In the genomic region with DNA sequence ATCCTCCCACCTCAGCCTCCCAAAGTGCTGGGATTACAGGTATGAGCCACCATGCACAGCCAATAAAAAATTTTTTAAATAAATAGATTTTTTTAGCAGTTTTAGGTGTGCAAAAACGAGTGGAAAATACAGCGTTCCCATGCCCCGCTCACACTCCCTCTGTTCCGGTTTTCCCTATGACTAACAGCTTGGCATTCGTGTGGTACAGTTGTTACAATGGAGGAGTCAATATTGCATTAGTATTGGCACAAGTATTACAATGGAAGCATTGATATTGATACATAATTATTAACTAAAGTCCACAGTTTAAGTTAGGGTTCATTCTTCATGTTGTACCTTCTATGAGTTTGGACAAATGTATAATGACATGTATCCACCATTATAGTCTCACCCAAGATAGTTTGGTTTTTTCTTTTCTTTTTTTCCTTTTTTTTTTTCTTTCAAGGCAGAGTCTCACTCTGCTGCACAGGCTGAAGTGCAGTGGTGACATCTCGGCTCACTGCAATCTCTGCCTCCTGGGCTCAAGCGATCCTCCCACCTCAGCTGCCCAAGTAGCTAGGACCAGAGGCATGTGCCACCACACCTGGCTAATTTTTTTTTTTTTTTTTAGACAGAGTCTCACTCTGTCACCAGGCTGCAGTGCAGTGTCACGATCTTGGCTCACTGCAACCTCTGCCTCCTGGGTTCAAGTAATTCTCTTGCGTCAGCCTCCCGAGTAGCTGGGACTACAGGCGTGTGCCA, we compare ENCODE assay signal across 3 cellular contexts.
TF ChIP-seq lines count a peak whose summit lies in the region.

No MANE protein-coding gene starts in this region.

TF ChIP-seq in HEK293, 187 proteins besides CTCF, POLR2A, EP300 and RAD21:
- TF ChIP-seq, protein P1, sequence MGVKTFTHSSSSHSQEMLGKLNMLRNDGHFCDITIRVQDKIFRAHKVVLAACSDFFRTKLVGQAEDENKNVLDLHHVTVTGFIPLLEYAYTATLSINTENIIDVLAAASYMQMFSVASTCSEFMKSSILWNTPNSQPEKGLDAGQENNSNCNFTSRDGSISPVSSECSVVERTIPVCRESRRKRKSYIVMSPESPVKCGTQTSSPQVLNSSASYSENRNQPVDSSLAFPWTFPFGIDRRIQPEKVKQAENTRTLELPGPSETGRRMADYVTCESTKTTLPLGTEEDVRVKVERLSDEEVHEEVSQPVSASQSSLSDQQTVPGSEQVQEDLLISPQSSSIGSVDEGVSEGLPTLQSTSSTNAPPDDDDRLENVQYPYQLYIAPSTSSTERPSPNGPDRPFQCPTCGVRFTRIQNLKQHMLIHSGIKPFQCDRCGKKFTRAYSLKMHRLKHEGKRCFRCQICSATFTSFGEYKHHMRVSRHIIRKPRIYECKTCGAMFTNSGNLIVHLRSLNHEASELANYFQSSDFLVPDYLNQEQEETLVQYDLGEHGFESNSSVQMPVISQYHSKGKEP (tag by site-specific recombination; IDR thresholded peaks at IDR 0.05): no peak
- TF ChIP-seq, protein P2, sequence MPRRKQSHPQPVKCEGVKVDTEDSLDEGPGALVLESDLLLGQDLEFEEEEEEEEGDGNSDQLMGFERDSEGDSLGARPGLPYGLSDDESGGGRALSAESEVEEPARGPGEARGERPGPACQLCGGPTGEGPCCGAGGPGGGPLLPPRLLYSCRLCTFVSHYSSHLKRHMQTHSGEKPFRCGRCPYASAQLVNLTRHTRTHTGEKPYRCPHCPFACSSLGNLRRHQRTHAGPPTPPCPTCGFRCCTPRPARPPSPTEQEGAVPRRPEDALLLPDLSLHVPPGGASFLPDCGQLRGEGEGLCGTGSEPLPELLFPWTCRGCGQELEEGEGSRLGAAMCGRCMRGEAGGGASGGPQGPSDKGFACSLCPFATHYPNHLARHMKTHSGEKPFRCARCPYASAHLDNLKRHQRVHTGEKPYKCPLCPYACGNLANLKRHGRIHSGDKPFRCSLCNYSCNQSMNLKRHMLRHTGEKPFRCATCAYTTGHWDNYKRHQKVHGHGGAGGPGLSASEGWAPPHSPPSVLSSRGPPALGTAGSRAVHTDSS (tag by site-specific recombination; IDR thresholded peaks at IDR 0.05): no peak
- 0 out of 2 replicates have a peak, but pooled peaks have one; percentile 7 for TF ChIP-seq EGR2 (tag by site-specific recombination; IDR thresholded peaks at IDR 0.05; ENCODE audit: low read depth)

TF ChIP-seq in WTC11, 78 proteins besides CTCF, POLR2A, EP300 and RAD21:
- TF ChIP-seq GABPB1 (CRISPR knock-in tag; IDR thresholded peaks at IDR 0.05) (peak; percentile 87), TEAD4 (CRISPR knock-in tag; IDR thresholded peaks at IDR 0.05) (no peak), FOXP1 (CRISPR knock-in tag; IDR thresholded peaks at IDR 0.05; ENCODE audit: borderline replicate concordance) (no peak)
TF ChIP-seq in WTC11: peak in this region for 1.

TF ChIP-seq in HepG2, 621 proteins besides CTCF, POLR2A, EP300 and RAD21 (continues in another document):
- no peak for TF ChIP-seq TAF15 (IDR thresholded peaks at IDR 0.05; ENCODE audit: low read depth, low read length, poor library complexity, severe bottlenecking)
- TF ChIP-seq, protein P3, sequence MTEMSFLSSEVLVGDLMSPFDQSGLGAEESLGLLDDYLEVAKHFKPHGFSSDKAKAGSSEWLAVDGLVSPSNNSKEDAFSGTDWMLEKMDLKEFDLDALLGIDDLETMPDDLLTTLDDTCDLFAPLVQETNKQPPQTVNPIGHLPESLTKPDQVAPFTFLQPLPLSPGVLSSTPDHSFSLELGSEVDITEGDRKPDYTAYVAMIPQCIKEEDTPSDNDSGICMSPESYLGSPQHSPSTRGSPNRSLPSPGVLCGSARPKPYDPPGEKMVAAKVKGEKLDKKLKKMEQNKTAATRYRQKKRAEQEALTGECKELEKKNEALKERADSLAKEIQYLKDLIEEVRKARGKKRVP (CRISPR knock-in tag; IDR thresholded peaks at IDR 0.05): peak in 1 of 2 experiments; percentile 92; a peak in 3 of 4 replicates
- 0 out of 2 replicates have a peak, but pooled peaks have one; percentile 0 for TF ChIP-seq CBX5 (CRISPR knock-in tag; IDR thresholded peaks at IDR 0.05; ENCODE audit: borderline replicate concordance)
- TF ChIP-seq FOXP1 (IDR thresholded peaks at IDR 0.05): no peak
- TF ChIP-seq FOXP1 (CRISPR knock-in tag; IDR thresholded peaks at IDR 0.05): peak; percentile 37; the same call in 1 of the 2 replicates
- 0 out of 2 replicates have a peak, but pooled peaks have one; percentile 4 for TF ChIP-seq HNF4G (IDR thresholded peaks at IDR 0.05; ENCODE audit: borderline replicate concordance, low read depth, low read length)
- no peak for TF ChIP-seq HNF4G (CRISPR knock-in tag; IDR thresholded peaks at IDR 0.05; ENCODE audit: borderline replicate concordance, low read depth)
- TF ChIP-seq NFIC (IDR thresholded peaks at IDR 0.05; ENCODE audit: low read length): 0 out of 2 replicates have a peak, but pooled peaks have one; percentile 45
- TF ChIP-seq FOSL1 (CRISPR knock-in tag; IDR thresholded peaks at IDR 0.05; ENCODE audit: borderline replicate concordance): peak; percentile 67; the same call in 1 of the 2 replicates
- TF ChIP-seq, protein P4, sequence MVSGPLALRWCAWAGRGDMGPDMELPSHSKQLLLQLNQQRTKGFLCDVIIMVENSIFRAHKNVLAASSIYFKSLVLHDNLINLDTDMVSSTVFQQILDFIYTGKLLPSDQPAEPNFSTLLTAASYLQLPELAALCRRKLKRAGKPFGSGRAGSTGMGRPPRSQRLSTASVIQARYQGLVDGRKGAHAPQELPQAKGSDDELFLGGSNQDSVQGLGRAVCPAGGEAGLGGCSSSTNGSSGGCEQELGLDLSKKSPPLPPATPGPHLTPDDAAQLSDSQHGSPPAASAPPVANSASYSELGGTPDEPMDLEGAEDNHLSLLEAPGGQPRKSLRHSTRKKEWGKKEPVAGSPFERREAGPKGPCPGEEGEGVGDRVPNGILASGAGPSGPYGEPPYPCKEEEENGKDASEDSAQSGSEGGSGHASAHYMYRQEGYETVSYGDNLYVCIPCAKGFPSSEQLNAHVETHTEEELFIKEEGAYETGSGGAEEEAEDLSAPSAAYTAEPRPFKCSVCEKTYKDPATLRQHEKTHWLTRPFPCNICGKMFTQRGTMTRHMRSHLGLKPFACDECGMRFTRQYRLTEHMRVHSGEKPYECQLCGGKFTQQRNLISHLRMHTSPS (CRISPR knock-in tag; IDR thresholded peaks at IDR 0.05; ENCODE audit: low read depth): peak; percentile 79
- TF ChIP-seq, protein P5, sequence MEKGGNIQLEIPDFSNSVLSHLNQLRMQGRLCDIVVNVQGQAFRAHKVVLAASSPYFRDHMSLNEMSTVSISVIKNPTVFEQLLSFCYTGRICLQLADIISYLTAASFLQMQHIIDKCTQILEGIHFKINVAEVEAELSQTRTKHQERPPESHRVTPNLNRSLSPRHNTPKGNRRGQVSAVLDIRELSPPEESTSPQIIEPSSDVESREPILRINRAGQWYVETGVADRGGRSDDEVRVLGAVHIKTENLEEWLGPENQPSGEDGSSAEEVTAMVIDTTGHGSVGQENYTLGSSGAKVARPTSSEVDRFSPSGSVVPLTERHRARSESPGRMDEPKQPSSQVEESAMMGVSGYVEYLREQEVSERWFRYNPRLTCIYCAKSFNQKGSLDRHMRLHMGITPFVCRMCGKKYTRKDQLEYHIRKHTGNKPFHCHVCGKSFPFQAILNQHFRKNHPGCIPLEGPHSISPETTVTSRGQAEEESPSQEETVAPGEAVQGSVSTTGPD (CRISPR knock-in tag; IDR thresholded peaks at IDR 0.05): 0 out of 2 replicates have a peak, but pooled peaks have one; percentile 13
- TF ChIP-seq, protein P6, sequence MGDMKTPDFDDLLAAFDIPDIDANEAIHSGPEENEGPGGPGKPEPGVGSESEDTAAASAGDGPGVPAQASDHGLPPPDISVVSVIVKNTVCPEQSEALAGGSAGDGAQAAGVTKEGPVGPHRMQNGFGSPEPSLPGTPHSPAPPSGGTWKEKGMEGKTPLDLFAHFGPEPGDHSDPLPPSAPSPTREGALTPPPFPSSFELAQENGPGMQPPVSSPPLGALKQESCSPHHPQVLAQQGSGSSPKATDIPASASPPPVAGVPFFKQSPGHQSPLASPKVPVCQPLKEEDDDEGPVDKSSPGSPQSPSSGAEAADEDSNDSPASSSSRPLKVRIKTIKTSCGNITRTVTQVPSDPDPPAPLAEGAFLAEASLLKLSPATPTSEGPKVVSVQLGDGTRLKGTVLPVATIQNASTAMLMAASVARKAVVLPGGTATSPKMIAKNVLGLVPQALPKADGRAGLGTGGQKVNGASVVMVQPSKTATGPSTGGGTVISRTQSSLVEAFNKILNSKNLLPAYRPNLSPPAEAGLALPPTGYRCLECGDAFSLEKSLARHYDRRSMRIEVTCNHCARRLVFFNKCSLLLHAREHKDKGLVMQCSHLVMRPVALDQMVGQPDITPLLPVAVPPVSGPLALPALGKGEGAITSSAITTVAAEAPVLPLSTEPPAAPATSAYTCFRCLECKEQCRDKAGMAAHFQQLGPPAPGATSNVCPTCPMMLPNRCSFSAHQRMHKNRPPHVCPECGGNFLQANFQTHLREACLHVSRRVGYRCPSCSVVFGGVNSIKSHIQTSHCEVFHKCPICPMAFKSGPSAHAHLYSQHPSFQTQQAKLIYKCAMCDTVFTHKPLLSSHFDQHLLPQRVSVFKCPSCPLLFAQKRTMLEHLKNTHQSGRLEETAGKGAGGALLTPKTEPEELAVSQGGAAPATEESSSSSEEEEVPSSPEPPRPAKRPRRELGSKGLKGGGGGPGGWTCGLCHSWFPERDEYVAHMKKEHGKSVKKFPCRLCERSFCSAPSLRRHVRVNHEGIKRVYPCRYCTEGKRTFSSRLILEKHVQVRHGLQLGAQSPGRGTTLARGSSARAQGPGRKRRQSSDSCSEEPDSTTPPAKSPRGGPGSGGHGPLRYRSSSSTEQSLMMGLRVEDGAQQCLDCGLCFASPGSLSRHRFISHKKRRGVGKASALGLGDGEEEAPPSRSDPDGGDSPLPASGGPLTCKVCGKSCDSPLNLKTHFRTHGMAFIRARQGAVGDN (CRISPR knock-in tag; IDR thresholded peaks at IDR 0.05): peak; percentile 16; the same call in 1 of the 2 replicates
- TF ChIP-seq CEBPB (IDR thresholded peaks at IDR 0.05; ENCODE audit: borderline replicate concordance, low read depth, low read length): peak; percentile 83
- TF ChIP-seq XRCC5 (optimal IDR thresholded peaks at IDR 0.05; ENCODE audit: low read length): no peak
- TF ChIP-seq JDP2 (CRISPR knock-in tag; IDR thresholded peaks at IDR 0.05; ENCODE audit: borderline replicate concordance): no peak
- no peak for TF ChIP-seq ZFP1 (CRISPR knock-in tag; IDR thresholded peaks at IDR 0.05)
- TF ChIP-seq FOXA3 (CRISPR knock-in tag; IDR thresholded peaks at IDR 0.05): peak; percentile 89
- no peak for TF ChIP-seq CAMTA2 (CRISPR knock-in tag; IDR thresholded peaks at IDR 0.05; ENCODE audit: borderline replicate concordance)
- TF ChIP-seq, protein P7, sequence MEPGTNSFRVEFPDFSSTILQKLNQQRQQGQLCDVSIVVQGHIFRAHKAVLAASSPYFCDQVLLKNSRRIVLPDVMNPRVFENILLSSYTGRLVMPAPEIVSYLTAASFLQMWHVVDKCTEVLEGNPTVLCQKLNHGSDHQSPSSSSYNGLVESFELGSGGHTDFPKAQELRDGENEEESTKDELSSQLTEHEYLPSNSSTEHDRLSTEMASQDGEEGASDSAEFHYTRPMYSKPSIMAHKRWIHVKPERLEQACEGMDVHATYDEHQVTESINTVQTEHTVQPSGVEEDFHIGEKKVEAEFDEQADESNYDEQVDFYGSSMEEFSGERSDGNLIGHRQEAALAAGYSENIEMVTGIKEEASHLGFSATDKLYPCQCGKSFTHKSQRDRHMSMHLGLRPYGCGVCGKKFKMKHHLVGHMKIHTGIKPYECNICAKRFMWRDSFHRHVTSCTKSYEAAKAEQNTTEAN (CRISPR knock-in tag; conservative IDR thresholded peaks at IDR 0.05): peak; percentile 98
- no peak for TF ChIP-seq NR2F6 (IDR thresholded peaks at IDR 0.05)
- peak; percentile 38; the same call in 1 of the 2 replicates for TF ChIP-seq NR2F6 (CRISPR knock-in tag; IDR thresholded peaks at IDR 0.05)
- TF ChIP-seq CEBPG (CRISPR knock-in tag; IDR thresholded peaks at IDR 0.05): peak; percentile 87
- peak; percentile 43; the same call in 1 of the 2 replicates for TF ChIP-seq HMG20A (CRISPR knock-in tag; IDR thresholded peaks at IDR 0.05; ENCODE audit: borderline replicate concordance)
- TF ChIP-seq, protein P8, sequence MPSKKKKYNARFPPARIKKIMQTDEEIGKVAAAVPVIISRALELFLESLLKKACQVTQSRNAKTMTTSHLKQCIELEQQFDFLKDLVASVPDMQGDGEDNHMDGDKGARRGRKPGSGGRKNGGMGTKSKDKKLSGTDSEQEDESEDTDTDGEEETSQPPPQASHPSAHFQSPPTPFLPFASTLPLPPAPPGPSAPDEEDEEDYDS (CRISPR knock-in tag; IDR thresholded peaks at IDR 0.05): peak; percentile 28; the same call in 1 of the 2 replicates
- peak; percentile 53; the same call in 1 of the 2 replicates for TF ChIP-seq JUNB (CRISPR knock-in tag; IDR thresholded peaks at IDR 0.05; ENCODE audit: borderline replicate concordance)
- peak; percentile 74 for TF ChIP-seq FOXA1 (IDR thresholded peaks at IDR 0.05)
- TF ChIP-seq FOXA1 (CRISPR knock-in tag; IDR thresholded peaks at IDR 0.05): peak; percentile 92
- TF ChIP-seq SRF (IDR thresholded peaks at IDR 0.05; ENCODE audit: low read depth, low read length): no peak
- peak; percentile 51 for TF ChIP-seq RARA (CRISPR knock-in tag; IDR thresholded peaks at IDR 0.05)
- peak; percentile 28; the same call in 1 of the 2 replicates for TF ChIP-seq BCL6 (CRISPR knock-in tag; IDR thresholded peaks at IDR 0.05)
- TF ChIP-seq, protein P9, sequence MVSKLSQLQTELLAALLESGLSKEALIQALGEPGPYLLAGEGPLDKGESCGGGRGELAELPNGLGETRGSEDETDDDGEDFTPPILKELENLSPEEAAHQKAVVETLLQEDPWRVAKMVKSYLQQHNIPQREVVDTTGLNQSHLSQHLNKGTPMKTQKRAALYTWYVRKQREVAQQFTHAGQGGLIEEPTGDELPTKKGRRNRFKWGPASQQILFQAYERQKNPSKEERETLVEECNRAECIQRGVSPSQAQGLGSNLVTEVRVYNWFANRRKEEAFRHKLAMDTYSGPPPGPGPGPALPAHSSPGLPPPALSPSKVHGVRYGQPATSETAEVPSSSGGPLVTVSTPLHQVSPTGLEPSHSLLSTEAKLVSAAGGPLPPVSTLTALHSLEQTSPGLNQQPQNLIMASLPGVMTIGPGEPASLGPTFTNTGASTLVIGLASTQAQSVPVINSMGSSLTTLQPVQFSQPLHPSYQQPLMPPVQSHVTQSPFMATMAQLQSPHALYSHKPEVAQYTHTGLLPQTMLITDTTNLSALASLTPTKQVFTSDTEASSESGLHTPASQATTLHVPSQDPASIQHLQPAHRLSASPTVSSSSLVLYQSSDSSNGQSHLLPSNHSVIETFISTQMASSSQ (IDR thresholded peaks at IDR 0.05; ENCODE audit: low read depth): peak; percentile 90
- TF ChIP-seq, protein P9 (CRISPR knock-in tag; IDR thresholded peaks at IDR 0.05; ENCODE audit: borderline replicate concordance): peak; percentile 93
